Comparison of ENCODE assay signal across 8 cellular contexts in genomic region chr16:15022194-15022593, GRCh38. TPM values are rescaled to one million over a fixed set of nuclear protein-coding genes. Genes with fewer than 3 reads are reported as not detected.
DNase-seq lines count a peak whose midpoint lies in the region; ATAC-seq and TF ChIP-seq lines count a peak whose summit lies in the region.
"Not testable (repeated sequence)": the region's sequence is repeated elsewhere in the genome, so short reads cannot be mapped to it uniquely, and the experiment has no call there.

No MANE protein-coding gene starts in this region.

- DNase-seq in GM12864 (ENCODE audit: low read depth) (peak; percentile 26), HEK293T (ENCODE audit: extremely low spot score) (peak; percentile 49), RPMI7951 (ENCODE audit: low read depth) (peak; percentile 28), epithelial cell of esophagus (ENCODE audit: low read depth) (peak; percentile 63), mucosa of descending colon (peak in 1 of 3 donors; percentile 70)
- peak; percentile 54 for DNase-seq in activated T-cell treated with anti-CD3 and anti-CD28 coated beads, Interleukin-2, amount 50 U/mL, for 24 hours
- not testable (repeated sequence) for DNase-seq in thoracic aorta (ENCODE audit: low spot score)

- not testable (repeated sequence) for H3K4me1 ChIP-seq in mucosa of descending colon (ENCODE audit: low read depth)
- H3K4me1 ChIP-seq in thoracic aorta (ENCODE audit: control insufficient read depth in 1 of 2, low read depth in 2 of 2): peaks cover 12 to 28% of the 10 kb centered on the region in 2 donors

- not testable (repeated sequence) for H3K4me3 ChIP-seq in GM12864 (ENCODE audit: low read depth, low read length); epithelial cell of esophagus (ENCODE audit: low read length); mucosa of descending colon; thoracic aorta

- not testable (repeated sequence) for H3K9me3 Mint-ChIP-seq in activated T-cell treated with anti-CD3 and anti-CD28 coated beads, Interleukin-2, amount 50 U/mL, for 24 hours

- not testable (repeated sequence) for H3K27me3 ChIP-seq in thoracic aorta (replicated peaks; ENCODE audit: insufficient read depth)

- peaks cover 15% of the 10 kb centered on the region for H3K36me3 ChIP-seq in mucosa of descending colon (ENCODE audit: low read depth)
- peaks cover 39% of the 10 kb centered on the region for H3K36me3 ChIP-seq in thoracic aorta

- CTCF ChIA-PET in HEK293T (lab: Yijun Ruan, JAX): interaction anchor here (0.6 kb wide), 1 partner anchor 34 kb away, joined by 3 read pairs; no protein-coding TSS in a partner anchor

- H3K27ac Mint-ChIP-seq in activated T-cell treated with anti-CD3 and anti-CD28 coated beads, Interleukin-2, amount 50 U/mL, for 24 hours: peak overlapping the region; percentile 51

- peak; percentile 64 for TF ChIP-seq CTCF in GM12864 (IDR thresholded peaks at IDR 0.05; ENCODE audit: low read depth, low read length, missing control alignments)
- TF ChIP-seq CTCF in LNCAP (IDR thresholded peaks at IDR 0.05): peak; percentile 47
- TF ChIP-seq CTCF in epithelial cell of esophagus (IDR thresholded peaks at IDR 0.05; ENCODE audit: insufficient read depth, low read depth, low read length, missing control alignments): peak; percentile 63
- peak; percentile 39 for TF ChIP-seq CTCF in mucosa of descending colon (IDR thresholded peaks at IDR 0.05)
- TF ChIP-seq CTCF in thoracic aorta (IDR thresholded peaks at IDR 0.05): peak; percentile 31

- not testable (repeated sequence) for H3K27me3 Mint-ChIP-seq in activated T-cell treated with anti-CD3 and anti-CD28 coated beads, Interleukin-2, amount 50 U/mL, for 24 hours

- H3K4me3 Mint-ChIP-seq in activated T-cell treated with anti-CD3 and anti-CD28 coated beads, Interleukin-2, amount 50 U/mL, for 24 hours: not testable (repeated sequence)

- peaks cover 20% of the 10 kb centered on the region for H3K4me1 Mint-ChIP-seq in activated T-cell treated with anti-CD3 and anti-CD28 coated beads, Interleukin-2, amount 50 U/mL, for 24 hours (ENCODE audit: low read depth)

- intact Hi-C loops in mucosa of descending colon (cut with DNase I, micrococcal nuclease): not testable (repeated sequence)

- ATAC-seq in mucosa of descending colon: peak; percentile 82
- not testable (repeated sequence) for ATAC-seq in thoracic aorta (ENCODE audit: insufficient number of reproducible peaks, low FRiP score, low read depth)

- peaks cover 93% of the 10 kb centered on the region for H3K36me3 Mint-ChIP-seq in activated T-cell treated with anti-CD3 and anti-CD28 coated beads, Interleukin-2, amount 50 U/mL, for 24 hours (ENCODE audit: low read depth)

- not testable (repeated sequence) for H3K27ac ChIP-seq in thoracic aorta

- POLR2A ChIA-PET in HEK293T (lab: Yijun Ruan, JAX): not testable (repeated sequence)

- H3K9me3 ChIP-seq in mucosa of descending colon, thoracic aorta: not testable (repeated sequence)

TF ChIP-seq in HEK293T, 16 proteins besides CTCF, POLR2A, EP300 and RAD21:
- TF ChIP-seq PKNOX1 (IDR thresholded peaks at IDR 0.05): peak; percentile 81

RNA-seq across cellular contexts. Expression of gene NTAN1, which starts 33.7 kb away (rescaled TPM):
- total RNA-seq in RPMI7951 (2014; rRNA removed; shearing (Covaris generic)): 70.9 and 78.8 TPM in 2 replicates
- total RNA-seq in mucosa of descending colon (10 to 100 TPM; 28.0 to 45.3 (median 39.8) TPM), thoracic aorta (10 to 100 TPM; 36.8 to 45.5 TPM)

RNA-seq across cellular contexts. Expression of gene PDXDC1, which starts 47.4 kb away (rescaled TPM):
- 29.3 and 29.8 TPM in 2 replicates for total RNA-seq in RPMI7951 (2014; rRNA removed; shearing (Covaris generic))
- total RNA-seq in mucosa of descending colon: 100 to 1,000 TPM; 161 to 258 (median 233) TPM
- total RNA-seq in thoracic aorta: 10 to 100 TPM; 79.1 to 97.4 TPM
